Comparison of ENCODE assay signal across 1 cellular context in genomic region chr1:17328855-17329254, GRCh38.
TF ChIP-seq lines count a peak whose summit lies in the region.

No MANE protein-coding gene starts in this region.

TF ChIP-seq in K562, 482 proteins besides CTCF, POLR2A, EP300 and RAD21 (continued from another document):
- no peak for TF ChIP-seq E2F8 (IDR thresholded peaks at IDR 0.05; ENCODE audit: low read depth, partially characterized antibody)
- TF ChIP-seq STAT5A (IDR thresholded peaks at IDR 0.05; ENCODE audit: borderline replicate concordance, low read length): no peak
- TF ChIP-seq DACH1 (IDR thresholded peaks at IDR 0.05; ENCODE audit: partially characterized antibody): peak; percentile 18
- TF ChIP-seq PBX2 (CRISPR knock-in tag; IDR thresholded peaks at IDR 0.05; ENCODE audit: low read depth): no peak
- no peak for TF ChIP-seq PBX2 (tag; conservative IDR thresholded peaks at IDR 0.05; ENCODE audit: low read depth)
- TF ChIP-seq TBL1XR1 (IDR thresholded peaks at IDR 0.05; ENCODE audit: low read length in 2 of 2): no peak
- no peak for TF ChIP-seq PYGO2 (tag; IDR thresholded peaks at IDR 0.05)
TF ChIP-seq in K562: peak in this region for 1.
